25 cellular contexts compared by ENCODE assay signal in genomic region chr6:131575834-131576478, GRCh38. TPM values are rescaled to one million over a fixed set of nuclear protein-coding genes. Genes with fewer than 3 reads are reported as not detected.
"Had no signal": no experiment of that assay in that cellular context is flagged by ENCODE, and none has a peak within 500 bp of the region (broad histone marks: within the 10 kb centered on the region; RNA-seq: fewer than 3 reads in every experiment).

No MANE protein-coding gene starts in this region.

- H3K36me3 Mint-ChIP-seq: natural killer cell treated with Interleukin-12 subunit alpha and Interleukin-12 subunit beta and Interleukin-15 and Interleukin-18, amount 100 ng/mL, for 72 hours had no signal

- H3K9me3 Mint-ChIP-seq: activated B cell treated with CpG ODN at 0.5 μM for 24 hours; activated CD4-positive, alpha-beta T cell treated with anti-CD3 and anti-CD28 coated beads, Interleukin-2, amount 10 ng/mL, durations not matched to agents 7 days and 5 days; activated naive CD8-positive, alpha-beta T cell treated with anti-CD3 and anti-CD28 coated beads for 36 hours; activated T-helper 1 cell treated with anti-CD3 and anti-CD28 coated beads, Interleukin-12 subunit alpha, Interleukin-12 subunit beta, Interleukin-2, Interleukin-4 antibody, amounts not matched to agents 30 ng/mL and 10 ng/mL and 1 ng/mL, durations not matched to agents 14 hours and 24 hours and 36 hours; brain; natural killer cell treated with Interleukin-12 subunit alpha and Interleukin-12 subunit beta and Interleukin-15 and Interleukin-18, amount 100 ng/mL, for 72 hours; stimulated activated naive CD8-positive, alpha-beta T cell treated with anti-CD3 and anti-CD28 coated beads, Interleukin-15, Interleukin-2, amounts not matched to agents 100 ng/mL and 50 ng/mL, for 24 hours had no signal

- ATAC-seq: foreskin keratinocyte; left ventricle myocardium superior; natural killer cell treated with Interleukin-12 subunit alpha and Interleukin-12 subunit beta and Interleukin-15 and Interleukin-18, amount 100 ng/mL, for 72 hours had no signal

- H3K4me1 ChIP-seq: esophagus squamous epithelium, foreskin keratinocyte, right atrium auricular region, suprapubic skin had no signal

- H3K4me1 Mint-ChIP-seq: activated B cell treated with CpG ODN at 0.5 μM for 24 hours; activated CD4-positive, alpha-beta T cell treated with anti-CD3 and anti-CD28 coated beads, Interleukin-2, amount 10 ng/mL, durations not matched to agents 7 days and 5 days; activated naive CD8-positive, alpha-beta T cell treated with anti-CD3 and anti-CD28 coated beads for 36 hours; brain had no signal

- H3K27ac ChIP-seq: coronary artery, esophagus squamous epithelium, foreskin keratinocyte, right atrium auricular region, suprapubic skin had no signal

- H3K9me3 ChIP-seq: esophagus squamous epithelium, right atrium auricular region, suprapubic skin had no signal

- FAIRE-seq: endothelial cell of umbilical vein had no signal

- H3K27me3 ChIP-seq: esophagus squamous epithelium, foreskin keratinocyte, right atrium auricular region, suprapubic skin had no signal

- H3K4me3 ChIP-seq: coronary artery, esophagus squamous epithelium, right atrium auricular region, skin epidermis, suprapubic skin had no signal

- H3K4me3 Mint-ChIP-seq: activated B cell treated with CpG ODN at 0.5 μM for 24 hours; activated CD4-positive, alpha-beta T cell treated with anti-CD3 and anti-CD28 coated beads, Interleukin-2, amount 10 ng/mL, durations not matched to agents 7 days and 5 days; activated naive CD8-positive, alpha-beta T cell treated with anti-CD3 and anti-CD28 coated beads for 36 hours; activated T-helper 1 cell treated with anti-CD3 and anti-CD28 coated beads, Interleukin-12 subunit alpha, Interleukin-12 subunit beta, Interleukin-2, Interleukin-4 antibody, amounts not matched to agents 30 ng/mL and 10 ng/mL and 1 ng/mL, durations not matched to agents 14 hours and 24 hours and 36 hours; brain; natural killer cell treated with Interleukin-12 subunit alpha and Interleukin-12 subunit beta and Interleukin-15 and Interleukin-18, amount 100 ng/mL, for 72 hours; stimulated activated naive CD8-positive, alpha-beta T cell treated with anti-CD3 and anti-CD28 coated beads, Interleukin-15, Interleukin-2, amounts not matched to agents 100 ng/mL and 50 ng/mL, for 24 hours had no signal

- H3K27ac Mint-ChIP-seq: activated B cell treated with CpG ODN at 0.5 μM for 24 hours; activated CD4-positive, alpha-beta T cell treated with anti-CD3 and anti-CD28 coated beads, Interleukin-2, amount 10 ng/mL, durations not matched to agents 7 days and 5 days; activated naive CD8-positive, alpha-beta T cell treated with anti-CD3 and anti-CD28 coated beads for 36 hours; activated T-helper 1 cell treated with anti-CD3 and anti-CD28 coated beads, Interleukin-12 subunit alpha, Interleukin-12 subunit beta, Interleukin-2, Interleukin-4 antibody, amounts not matched to agents 30 ng/mL and 10 ng/mL and 1 ng/mL, durations not matched to agents 14 hours and 24 hours and 36 hours; brain; natural killer cell treated with Interleukin-12 subunit alpha and Interleukin-12 subunit beta and Interleukin-15 and Interleukin-18, amount 100 ng/mL, for 72 hours; progenitor cell of endocrine pancreas; stimulated activated naive CD8-positive, alpha-beta T cell treated with anti-CD3 and anti-CD28 coated beads, Interleukin-15, Interleukin-2, amounts not matched to agents 100 ng/mL and 50 ng/mL, for 24 hours had no signal

- H3K27me3 Mint-ChIP-seq: activated B cell treated with CpG ODN at 0.5 μM for 24 hours; activated CD4-positive, alpha-beta T cell treated with anti-CD3 and anti-CD28 coated beads, Interleukin-2, amount 10 ng/mL, durations not matched to agents 7 days and 5 days; activated naive CD8-positive, alpha-beta T cell treated with anti-CD3 and anti-CD28 coated beads for 36 hours; brain; natural killer cell treated with Interleukin-12 subunit alpha and Interleukin-12 subunit beta and Interleukin-15 and Interleukin-18, amount 100 ng/mL, for 72 hours; progenitor cell of endocrine pancreas; stimulated activated naive CD8-positive, alpha-beta T cell treated with anti-CD3 and anti-CD28 coated beads, Interleukin-15, Interleukin-2, amounts not matched to agents 100 ng/mL and 50 ng/mL, for 24 hours had no signal

- DNase-seq: activated B cell treated with CpG ODN at 0.5 μM for 24 hours; activated CD4-positive, alpha-beta T cell treated with anti-CD3 and anti-CD28 coated beads, Interleukin-2, amount 10 ng/mL, durations not matched to agents 7 days and 5 days; activated naive CD8-positive, alpha-beta T cell treated with anti-CD3 and anti-CD28 coated beads for 36 hours; central memory CD4-positive, alpha-beta T cell; effector CD4-positive, alpha-beta T cell; esophagus squamous epithelium; foreskin keratinocyte; glutamatergic neuron; hypothalamus; left ventricle myocardium superior; mesendoderm; occipital lobe; trophoblast cell had no signal

RNA-seq across cellular contexts. Expression of gene ARG1, which starts 2.9 kb away (rescaled TPM):
- total RNA-seq: activated B cell treated with CpG ODN at 0.5 μM for 24 hours; activated CD4-positive, alpha-beta T cell treated with anti-CD3 and anti-CD28 coated beads, Interleukin-2, amount 10 ng/mL, durations not matched to agents 7 days and 5 days; activated CD8-positive, alpha-beta memory T cell treated with anti-CD3 and anti-CD28 coated beads for 36 hours; activated naive CD8-positive, alpha-beta T cell treated with anti-CD3 and anti-CD28 coated beads for 36 hours; activated T-helper 1 cell treated with anti-CD3 and anti-CD28 coated beads, Interleukin-12 subunit alpha, Interleukin-12 subunit beta, Interleukin-2, Interleukin-4 antibody, amounts not matched to agents 30 ng/mL and 10 ng/mL and 1 ng/mL, durations not matched to agents 14 hours and 24 hours and 36 hours; endothelial cell of umbilical vein; foreskin keratinocyte; kidney epithelial cell; natural killer cell treated with Interleukin-12 subunit alpha and Interleukin-12 subunit beta and Interleukin-15 and Interleukin-18, amount 100 ng/mL, for 72 hours; progenitor cell of endocrine pancreas had no signal
- polyA plus RNA-seq: endothelial cell of umbilical vein, foreskin keratinocyte had no signal
